Comparison of ENCODE assay signal across 1 cellular context in genomic region chr4:55906999-55907398, GRCh38.
TF ChIP-seq lines count a peak whose summit lies in the region.

No MANE protein-coding gene starts in this region.

TF ChIP-seq in HepG2, 621 proteins besides CTCF, POLR2A, EP300 and RAD21:
- TF ChIP-seq ZNF83 (CRISPR knock-in tag; IDR thresholded peaks at IDR 0.05; ENCODE audit: borderline replicate concordance) (no peak), ZNF441 (CRISPR knock-in tag; IDR thresholded peaks at IDR 0.05; ENCODE audit: borderline replicate concordance) (no peak), SRSF4 (IDR thresholded peaks at IDR 0.05; ENCODE audit: low read depth, low read length, poor library complexity, severe bottlenecking) (no peak), RBFOX2 (IDR thresholded peaks at IDR 0.05; ENCODE audit: low read depth, low read length) (no peak), ZSCAN30 (CRISPR knock-in tag; IDR thresholded peaks at IDR 0.05) (no peak), ZNF615 (CRISPR knock-in tag; IDR thresholded peaks at IDR 0.05; ENCODE audit: borderline replicate concordance) (no peak), ZNF564 (CRISPR knock-in tag; IDR thresholded peaks at IDR 0.05) (no peak), ZNF691 (CRISPR knock-in tag; IDR thresholded peaks at IDR 0.05; ENCODE audit: borderline replicate concordance, low read depth) (no peak), ZNF17 (CRISPR knock-in tag; IDR thresholded peaks at IDR 0.05) (no peak), ZNF572 (CRISPR knock-in tag; IDR thresholded peaks at IDR 0.05) (no peak), NFATC3 (CRISPR knock-in tag; IDR thresholded peaks at IDR 0.05) (no peak), ZNF646 (CRISPR knock-in tag; IDR thresholded peaks at IDR 0.05) (no peak)
- TF ChIP-seq, protein P1, sequence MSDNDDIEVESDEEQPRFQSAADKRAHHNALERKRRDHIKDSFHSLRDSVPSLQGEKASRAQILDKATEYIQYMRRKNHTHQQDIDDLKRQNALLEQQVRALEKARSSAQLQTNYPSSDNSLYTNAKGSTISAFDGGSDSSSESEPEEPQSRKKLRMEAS (IDR thresholded peaks at IDR 0.05), result no peak
- TF ChIP-seq, protein P2, sequence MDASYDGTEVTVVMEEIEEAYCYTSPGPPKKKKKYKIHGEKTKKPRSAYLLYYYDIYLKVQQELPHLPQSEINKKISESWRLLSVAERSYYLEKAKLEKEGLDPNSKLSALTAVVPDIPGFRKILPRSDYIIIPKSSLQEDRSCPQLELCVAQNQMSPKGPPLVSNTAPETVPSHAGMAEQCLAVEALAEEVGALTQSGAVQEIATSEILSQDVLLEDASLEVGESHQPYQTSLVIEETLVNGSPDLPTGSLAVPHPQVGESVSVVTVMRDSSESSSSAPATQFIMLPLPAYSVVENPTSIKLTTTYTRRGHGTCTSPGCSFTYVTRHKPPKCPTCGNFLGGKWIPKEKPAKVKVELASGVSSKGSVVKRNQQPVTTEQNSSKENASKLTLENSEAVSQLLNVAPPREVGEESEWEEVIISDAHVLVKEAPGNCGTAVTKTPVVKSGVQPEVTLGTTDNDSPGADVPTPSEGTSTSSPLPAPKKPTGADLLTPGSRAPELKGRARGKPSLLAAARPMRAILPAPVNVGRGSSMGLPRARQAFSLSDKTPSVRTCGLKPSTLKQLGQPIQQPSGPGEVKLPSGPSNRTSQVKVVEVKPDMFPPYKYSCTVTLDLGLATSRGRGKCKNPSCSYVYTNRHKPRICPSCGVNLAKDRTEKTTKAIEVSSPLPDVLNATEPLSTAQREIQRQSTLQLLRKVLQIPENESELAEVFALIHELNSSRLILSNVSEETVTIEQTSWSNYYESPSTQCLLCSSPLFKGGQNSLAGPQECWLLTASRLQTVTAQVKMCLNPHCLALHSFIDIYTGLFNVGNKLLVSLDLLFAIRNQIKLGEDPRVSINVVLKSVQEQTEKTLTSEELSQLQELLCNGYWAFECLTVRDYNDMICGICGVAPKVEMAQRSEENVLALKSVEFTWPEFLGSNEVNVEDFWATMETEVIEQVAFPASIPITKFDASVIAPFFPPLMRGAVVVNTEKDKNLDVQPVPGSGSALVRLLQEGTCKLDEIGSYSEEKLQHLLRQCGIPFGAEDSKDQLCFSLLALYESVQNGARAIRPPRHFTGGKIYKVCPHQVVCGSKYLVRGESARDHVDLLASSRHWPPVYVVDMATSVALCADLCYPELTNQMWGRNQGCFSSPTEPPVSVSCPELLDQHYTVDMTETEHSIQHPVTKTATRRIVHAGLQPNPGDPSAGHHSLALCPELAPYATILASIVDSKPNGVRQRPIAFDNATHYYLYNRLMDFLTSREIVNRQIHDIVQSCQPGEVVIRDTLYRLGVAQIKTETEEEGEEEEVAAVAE (CRISPR knock-in tag; IDR thresholded peaks at IDR 0.05; ENCODE audit: borderline replicate concordance), result no peak
- TF ChIP-seq, protein P3, sequence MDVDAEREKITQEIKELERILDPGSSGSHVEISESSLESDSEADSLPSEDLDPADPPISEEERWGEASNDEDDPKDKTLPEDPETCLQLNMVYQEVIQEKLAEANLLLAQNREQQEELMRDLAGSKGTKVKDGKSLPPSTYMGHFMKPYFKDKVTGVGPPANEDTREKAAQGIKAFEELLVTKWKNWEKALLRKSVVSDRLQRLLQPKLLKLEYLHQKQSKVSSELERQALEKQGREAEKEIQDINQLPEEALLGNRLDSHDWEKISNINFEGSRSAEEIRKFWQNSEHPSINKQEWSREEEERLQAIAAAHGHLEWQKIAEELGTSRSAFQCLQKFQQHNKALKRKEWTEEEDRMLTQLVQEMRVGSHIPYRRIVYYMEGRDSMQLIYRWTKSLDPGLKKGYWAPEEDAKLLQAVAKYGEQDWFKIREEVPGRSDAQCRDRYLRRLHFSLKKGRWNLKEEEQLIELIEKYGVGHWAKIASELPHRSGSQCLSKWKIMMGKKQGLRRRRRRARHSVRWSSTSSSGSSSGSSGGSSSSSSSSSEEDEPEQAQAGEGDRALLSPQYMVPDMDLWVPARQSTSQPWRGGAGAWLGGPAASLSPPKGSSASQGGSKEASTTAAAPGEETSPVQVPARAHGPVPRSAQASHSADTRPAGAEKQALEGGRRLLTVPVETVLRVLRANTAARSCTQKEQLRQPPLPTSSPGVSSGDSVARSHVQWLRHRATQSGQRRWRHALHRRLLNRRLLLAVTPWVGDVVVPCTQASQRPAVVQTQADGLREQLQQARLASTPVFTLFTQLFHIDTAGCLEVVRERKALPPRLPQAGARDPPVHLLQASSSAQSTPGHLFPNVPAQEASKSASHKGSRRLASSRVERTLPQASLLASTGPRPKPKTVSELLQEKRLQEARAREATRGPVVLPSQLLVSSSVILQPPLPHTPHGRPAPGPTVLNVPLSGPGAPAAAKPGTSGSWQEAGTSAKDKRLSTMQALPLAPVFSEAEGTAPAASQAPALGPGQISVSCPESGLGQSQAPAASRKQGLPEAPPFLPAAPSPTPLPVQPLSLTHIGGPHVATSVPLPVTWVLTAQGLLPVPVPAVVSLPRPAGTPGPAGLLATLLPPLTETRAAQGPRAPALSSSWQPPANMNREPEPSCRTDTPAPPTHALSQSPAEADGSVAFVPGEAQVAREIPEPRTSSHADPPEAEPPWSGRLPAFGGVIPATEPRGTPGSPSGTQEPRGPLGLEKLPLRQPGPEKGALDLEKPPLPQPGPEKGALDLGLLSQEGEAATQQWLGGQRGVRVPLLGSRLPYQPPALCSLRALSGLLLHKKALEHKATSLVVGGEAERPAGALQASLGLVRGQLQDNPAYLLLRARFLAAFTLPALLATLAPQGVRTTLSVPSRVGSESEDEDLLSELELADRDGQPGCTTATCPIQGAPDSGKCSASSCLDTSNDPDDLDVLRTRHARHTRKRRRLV (CRISPR knock-in tag; IDR thresholded peaks at IDR 0.05), result no peak
